ENCODE assay signal across 20 cellular contexts in genomic region chr2:113076917-113077669, GRCh38. TPM values are rescaled to one million over a fixed set of nuclear protein-coding genes. Genes with fewer than 3 reads are reported as not detected.
"Had no signal": no experiment of that assay in that cellular context is flagged by ENCODE, and none has a peak within 500 bp of the region (broad histone marks: within the 10 kb centered on the region; RNA-seq: fewer than 3 reads in every experiment).

No MANE protein-coding gene starts in this region.

- H3K36me3 ChIP-seq: gastrocnemius medialis, heart right ventricle, tibial nerve, vagina, WERI-Rb-1 had no signal

- DNase-seq: activated CD4-positive, alpha-beta memory T cell treated with anti-CD3 and anti-CD28 coated beads for 36 hours; activated CD4-positive, alpha-beta T cell treated with anti-CD3 and anti-CD28 coated beads for 36 hours; activated gamma-delta T cell; activated naive CD8-positive, alpha-beta T cell treated with anti-CD3 and anti-CD28 coated beads for 36 hours; activated T-cell treated with anti-CD3 and anti-CD28 coated beads, Interleukin-2, amount 50 U/mL, for 48 hours; amygdala; cortex of kidney; effector CD4-positive, alpha-beta T cell; gastrocnemius medialis; heart right ventricle; naive thymus-derived CD8-positive, alpha-beta T cell; stimulated activated CD4-positive, alpha-beta T cell treated with anti-CD3 and anti-CD28 coated beads, Interleukin-2, amount 100 ng/mL, for 48 hours; WERI-Rb-1 had no signal

- H3K4me3 ChIP-seq: gastrocnemius medialis, heart right ventricle, tibial nerve, vagina had no signal

- H3K27me3 ChIP-seq: gastrocnemius medialis, tibial nerve, vagina had no signal

- H3K4me1 ChIP-seq: gastrocnemius medialis had no signal

- ATAC-seq: activated CD4-positive, alpha-beta T cell treated with anti-CD3 and anti-CD28 coated beads for 36 hours; gastrocnemius medialis; heart right ventricle; naive thymus-derived CD8-positive, alpha-beta T cell; stimulated activated memory B cell treated with anti-CD40 and anti-IgM and Interleukin-4, amounts not matched to agents 10 μg/mL and 1 μg/mL and 100 μg/mL, for 72 hours had no signal

- H3K27ac ChIP-seq: gastrocnemius medialis, heart right ventricle, WERI-Rb-1 had no signal

- H3K9me3 ChIP-seq: gastrocnemius medialis, heart right ventricle, tibial nerve, vagina had no signal

- FAIRE-seq: islet of Langerhans had no signal

RNA-seq across cellular contexts. Expression of gene IL1F10, which starts 9.3 kb away (rescaled TPM):
- total RNA-seq: activated CD4-positive, alpha-beta memory T cell treated with anti-CD3 and anti-CD28 coated beads for 36 hours; activated CD4-positive, alpha-beta T cell treated with anti-CD3 and anti-CD28 coated beads for 36 hours; activated naive CD8-positive, alpha-beta T cell treated with anti-CD3 and anti-CD28 coated beads for 36 hours; gastrocnemius medialis; heart right ventricle; left lobe of liver; mucosa of gallbladder; naive thymus-derived CD8-positive, alpha-beta T cell; renal cortical epithelial cell; tibial nerve; vagina had no signal
- polyA plus RNA-seq: heart right ventricle; naive thymus-derived CD8-positive, alpha-beta T cell had no signal

RNA-seq across cellular contexts. Expression of gene IL36RN, which starts 18.1 kb away (rescaled TPM):
- total RNA-seq: activated CD4-positive, alpha-beta memory T cell treated with anti-CD3 and anti-CD28 coated beads for 36 hours; activated CD4-positive, alpha-beta T cell treated with anti-CD3 and anti-CD28 coated beads for 36 hours; activated naive CD8-positive, alpha-beta T cell treated with anti-CD3 and anti-CD28 coated beads for 36 hours; gastrocnemius medialis; heart right ventricle; left lobe of liver; mucosa of gallbladder; naive thymus-derived CD8-positive, alpha-beta T cell; renal cortical epithelial cell; tibial nerve had no signal
- polyA plus RNA-seq: heart right ventricle; naive thymus-derived CD8-positive, alpha-beta T cell had no signal

RNA-seq across cellular contexts. Expression of gene IL36B, which starts 24.4 kb away (rescaled TPM):
- total RNA-seq: activated CD4-positive, alpha-beta memory T cell treated with anti-CD3 and anti-CD28 coated beads for 36 hours; activated CD4-positive, alpha-beta T cell treated with anti-CD3 and anti-CD28 coated beads for 36 hours; activated naive CD8-positive, alpha-beta T cell treated with anti-CD3 and anti-CD28 coated beads for 36 hours; gastrocnemius medialis; heart right ventricle; left lobe of liver; mucosa of gallbladder; naive thymus-derived CD8-positive, alpha-beta T cell; renal cortical epithelial cell; tibial nerve; vagina had no signal
- polyA plus RNA-seq: heart right ventricle; naive thymus-derived CD8-positive, alpha-beta T cell had no signal

RNA-seq across cellular contexts. Expression of gene IL1RN, which starts 50.3 kb away (rescaled TPM):
- total RNA-seq: renal cortical epithelial cell had no signal
- polyA plus RNA-seq: naive thymus-derived CD8-positive, alpha-beta T cell had no signal
